Comparison of ENCODE assay signal across 1 cellular context in the genomic region with DNA sequence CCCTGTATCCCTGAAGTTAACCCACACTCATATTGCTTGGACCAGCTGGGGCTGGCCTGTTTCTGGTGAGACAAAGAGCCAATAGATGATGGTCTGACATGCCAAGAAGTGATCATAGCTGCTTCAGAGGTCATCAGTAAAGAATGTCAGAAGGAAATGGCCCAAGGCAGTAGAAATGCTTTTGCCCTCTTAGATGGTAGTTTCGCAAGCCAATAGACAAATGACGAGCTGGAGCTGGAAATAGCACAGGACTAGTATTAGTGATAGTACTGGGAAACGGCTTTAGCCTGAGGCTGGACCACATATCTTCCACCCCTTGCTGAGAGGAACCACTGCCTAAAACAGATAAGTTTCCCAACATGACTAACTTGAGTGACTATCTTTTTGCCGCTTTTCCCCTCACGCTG.
TF ChIP-seq lines count a peak whose summit lies in the region.

No MANE protein-coding gene starts in this region.

TF ChIP-seq in K562, 482 proteins besides CTCF, POLR2A, EP300 and RAD21 (continued from another document):
- TF ChIP-seq, protein P1, sequence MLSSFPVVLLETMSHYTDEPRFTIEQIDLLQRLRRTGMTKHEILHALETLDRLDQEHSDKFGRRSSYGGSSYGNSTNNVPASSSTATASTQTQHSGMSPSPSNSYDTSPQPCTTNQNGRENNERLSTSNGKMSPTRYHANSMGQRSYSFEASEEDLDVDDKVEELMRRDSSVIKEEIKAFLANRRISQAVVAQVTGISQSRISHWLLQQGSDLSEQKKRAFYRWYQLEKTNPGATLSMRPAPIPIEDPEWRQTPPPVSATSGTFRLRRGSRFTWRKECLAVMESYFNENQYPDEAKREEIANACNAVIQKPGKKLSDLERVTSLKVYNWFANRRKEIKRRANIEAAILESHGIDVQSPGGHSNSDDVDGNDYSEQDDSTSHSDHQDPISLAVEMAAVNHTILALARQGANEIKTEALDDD (IDR thresholded peaks at IDR 0.05), result peak; percentile 100
- TF ChIP-seq CEBPG (CRISPR knock-in tag; IDR thresholded peaks at IDR 0.05), result no peak
- TF ChIP-seq CEBPG (tag; conservative IDR thresholded peaks at IDR 0.05 in 1 of 2, IDR thresholded peaks at IDR 0.05 in 1 of 2), result 0 out of 4 replicates have a peak, but pooled peaks of 1 of the 2 experiments have one; percentile 28
- TF ChIP-seq CEBPB (tag; IDR thresholded peaks at IDR 0.05), result peak; percentile 60; the same call in 1 of the 2 replicates
- no peak for TF ChIP-seq ZNF133 (CRISPR knock-in tag; IDR thresholded peaks at IDR 0.05)
- TF ChIP-seq TAL1 (IDR thresholded peaks at IDR 0.05), result peak; percentile 36; the same call in 1 of the 2 replicates
- peak; percentile 35; the same call in 1 of the 2 replicates for TF ChIP-seq CBFA2T2 (conservative IDR thresholded peaks at IDR 0.05)
- TF ChIP-seq TEAD4 (IDR thresholded peaks at IDR 0.05; ENCODE audit: low read length), result peak; percentile 69
- TF ChIP-seq TEAD4 (CRISPR knock-in tag; IDR thresholded peaks at IDR 0.05; ENCODE audit: borderline replicate concordance), result no peak
- TF ChIP-seq ZNF583 (CRISPR knock-in tag; IDR thresholded peaks at IDR 0.05), result no peak
- no peak for TF ChIP-seq CREM (IDR thresholded peaks at IDR 0.05; ENCODE audit: low read depth)
- TF ChIP-seq PRPF4 (IDR thresholded peaks at IDR 0.05; ENCODE audit: insufficient read depth, low read depth, low read length, poor library complexity, severe bottlenecking), result no peak
- no peak for TF ChIP-seq RCOR1 (IDR thresholded peaks at IDR 0.05; ENCODE audit: borderline replicate concordance in 1 of 2, low read depth in 2 of 2, low read length in 2 of 2)
- peak; percentile 30; the same call in 1 of the 2 replicates for TF ChIP-seq TCF3 (CRISPR knock-in tag; IDR thresholded peaks at IDR 0.05)
- TF ChIP-seq ARID1B (IDR thresholded peaks at IDR 0.05), result peak; percentile 48; the same call in 1 of the 2 replicates
- TF ChIP-seq CREB1 (IDR thresholded peaks at IDR 0.05), result 0 out of 2 replicates have a peak, but pooled peaks have one; percentile 19
- no peak for TF ChIP-seq CREB1 (CRISPR knock-in tag; IDR thresholded peaks at IDR 0.05)
- TF ChIP-seq NONO (IDR thresholded peaks at IDR 0.05; ENCODE audit: low read depth in 2 of 2, low read length in 1 of 2), result no peak
- TF ChIP-seq CBFA2T3 (IDR thresholded peaks at IDR 0.05), result peak; percentile 65
- no peak for TF ChIP-seq JUND (IDR thresholded peaks at IDR 0.05; ENCODE audit: borderline replicate concordance, low read depth, low read length)
- 0 out of 3 replicates have a peak, but pooled peaks have one; percentile 27 for TF ChIP-seq JUND (tag; IDR thresholded peaks at IDR 0.05; ENCODE audit: borderline replicate concordance, low read depth, low read length)
- TF ChIP-seq POLR2AphosphoS5 (IDR thresholded peaks at IDR 0.05; ENCODE audit: control insufficient read depth, insufficient read depth, low read depth, low read length), result peak; percentile 50; the same call in 1 of the 2 replicates
